Comparison of ENCODE assay signal across 19 cellular contexts in genomic region chr10:58943234-58943633, GRCh38.
A peak's percentile ranks its signal among the peaks of the same experiment; 100 is the strongest.
DNase-seq lines count a peak whose midpoint lies in the region; ATAC-seq and TF ChIP-seq lines count a peak whose summit lies in the region.
"Had no signal": no experiment of that assay in that cellular context is flagged by ENCODE, and none has a peak within 500 bp of the region (broad histone marks: within the 10 kb centered on the region; RNA-seq: fewer than 3 reads in every experiment).

No MANE protein-coding gene starts in this region.

- peak; percentile 62 for DNase-seq in EL
- peak; percentile 15 for DNase-seq in LHCN-M2 (ENCODE audit: low read depth)
- peak; percentile 54 for DNase-seq in epithelial cell of esophagus (ENCODE audit: low read depth)
- DNase-seq in sciatic nerve (ENCODE audit: low spot score) = no peak
- no peak for DNase-seq in NCI-H1092 treated with DMSO at 0.1 percent for 48 hours (lab: John Stamatoyannopoulos, UW)
- no peak for DNase-seq in activated CD4-positive, alpha-beta T cell treated with anti-CD3 and anti-CD28 coated beads, Interleukin-2, amount 10 ng/mL, durations not matched to agents 24 days and 14 days
- DNase-seq: Calu3; CD4-positive, alpha-beta T cell; DMS79; GF-D8; KG1; MG63; NCI-H187; NCI-H2171 treated with DMSO at 0.1 percent for 48 hours; SIG-M5; SW 1271 had no signal

- no peak overlapping the region for H3K4me3 ChIP-seq in epithelial cell of esophagus (ENCODE audit: low read length)
- H3K4me3 ChIP-seq: MG63 had no signal

- no peak overlapping the region for H3K27ac Mint-ChIP-seq in activated CD4-positive, alpha-beta T cell treated with anti-CD3 and anti-CD28 coated beads, Interleukin-2, amount 10 ng/mL, durations not matched to agents 24 days and 14 days
- H3K27ac Mint-ChIP-seq: B cell; CD4-positive, alpha-beta T cell had no signal

- intact Hi-C loops in sciatic nerve (cut with DNase I) = no loop called here
- intact Hi-C loops in activated CD4-positive, alpha-beta T cell treated with anti-CD3 and anti-CD28 coated beads, Interleukin-2, amount 10 ng/mL, durations not matched to agents 24 days and 14 days (cut with micrococcal nuclease) = no loop called here

- no peak for TF ChIP-seq CTCF in epithelial cell of esophagus (IDR thresholded peaks at IDR 0.05; ENCODE audit: insufficient read depth, low read depth, low read length, missing control alignments)

- H3K36me3 Mint-ChIP-seq in activated CD4-positive, alpha-beta T cell treated with anti-CD3 and anti-CD28 coated beads, Interleukin-2, amount 10 ng/mL, durations not matched to agents 24 days and 14 days (ENCODE audit: low read depth) = no peaks in the 10 kb centered on the region

- no peaks in the 10 kb centered on the region for H3K27me3 Mint-ChIP-seq in activated CD4-positive, alpha-beta T cell treated with anti-CD3 and anti-CD28 coated beads, Interleukin-2, amount 10 ng/mL, durations not matched to agents 24 days and 14 days
- H3K27me3 Mint-ChIP-seq: B cell had no signal

- H3K4me1 Mint-ChIP-seq in activated CD4-positive, alpha-beta T cell treated with anti-CD3 and anti-CD28 coated beads, Interleukin-2, amount 10 ng/mL, durations not matched to agents 24 days and 14 days = no peaks in the 10 kb centered on the region
- H3K4me1 Mint-ChIP-seq: B cell had no signal

- H3K4me3 Mint-ChIP-seq in activated CD4-positive, alpha-beta T cell treated with anti-CD3 and anti-CD28 coated beads, Interleukin-2, amount 10 ng/mL, durations not matched to agents 24 days and 14 days = no peak overlapping the region
- H3K4me3 Mint-ChIP-seq: B cell; CD4-positive, alpha-beta T cell had no signal

- ATAC-seq in sciatic nerve (peak; percentile 67), SK-N-SH treated with all-trans-retinoic acid at 6 μM for 48 hours (no peak), HG02678 (IDR thresholded peaks at IDR 0.05; ENCODE audit: unreplicated experiment) (no peak)

- H3K9me3 Mint-ChIP-seq in activated CD4-positive, alpha-beta T cell treated with anti-CD3 and anti-CD28 coated beads, Interleukin-2, amount 10 ng/mL, durations not matched to agents 24 days and 14 days = no peaks in the 10 kb centered on the region
- H3K9me3 Mint-ChIP-seq: CD4-positive, alpha-beta T cell had no signal

TF ChIP-seq in SK-N-SH treated with all-trans-retinoic acid at 6 μM for 48 hours, 23 proteins besides CTCF, POLR2A, EP300 and RAD21:
- TF ChIP-seq ZNF565 (CRISPR knock-in tag; conservative IDR thresholded peaks at IDR 0.05; ENCODE audit: low read depth) = no peak
- no peak for TF ChIP-seq ZC3H10 (CRISPR knock-in tag; IDR thresholded peaks at IDR 0.05)
- no peak for TF ChIP-seq OSR1 (CRISPR knock-in tag; IDR thresholded peaks at IDR 0.05)
- no peak for TF ChIP-seq ARNTL (CRISPR knock-in tag; IDR thresholded peaks at IDR 0.05; ENCODE audit: borderline replicate concordance, low read depth)

Comparison
In these comparisons a context has a peak if more than half of its experiments do, and no peak if none do; other contexts are left out.
1. DNase-seq: peak in EL (single experiment), LHCN-M2 (single experiment) and epithelial cell of esophagus (single experiment); none in sciatic nerve (single experiment), NCI-H1092 treated with DMSO at 0.1 percent for 48 hours (single experiment) and activated CD4-positive, alpha-beta T cell treated with anti-CD3 and anti-CD28 coated beads, Interleukin-2, amount 10 ng/mL, durations not matched to agents 24 days and 14 days (single experiment).